In genomic region chr7:42843209-42843800, GRCh38 we compare ENCODE assay signal across 7 cellular contexts.
DNase-seq lines count a peak whose midpoint lies in the region; TF ChIP-seq lines count a peak whose summit lies in the region.

No MANE protein-coding gene starts in this region.

- peaks cover 0 to 22% of the 10 kb centered on the region in 2 experiments for H3K27me3 ChIP-seq in mesenchymal stem cell (ENCODE audit: control insufficient read depth in 1 of 2, insufficient read depth in 1 of 2, low read length in 2 of 2)

- TF ChIP-seq CTCF in HEK293 (tag by site-specific recombination; IDR thresholded peaks at IDR 0.05) = 0 out of 2 replicates have a peak, but pooled peaks have one; percentile 27
- TF ChIP-seq CTCF in coronary artery (IDR thresholded peaks at IDR 0.05) = no peak

- no peak overlapping the region for H2BK5ac ChIP-seq in mesenchymal stem cell (ENCODE audit: low read depth, low read length, poor library complexity, severe bottlenecking)

- no peak overlapping the region for H3K18ac ChIP-seq in mesenchymal stem cell (ENCODE audit: low read depth in 1 of 2, low read length in 2 of 2)

- H3K4me3 ChIP-seq in HEK293 (ENCODE audit: low read depth, low read length) (no peak overlapping the region), coronary artery (peak overlapping the region; percentile 29), mesenchymal stem cell (ENCODE audit: insufficient read depth in 1 of 2, low read depth in 1 of 2, low read length in 2 of 2) (peak overlapping the region in 1 of 2 experiments; percentile 50)

- H3K14ac ChIP-seq in mesenchymal stem cell (ENCODE audit: low read length in 2 of 2) = no peak overlapping the region

- peak overlapping the region; percentile 56 for H3K4me2 ChIP-seq in mesenchymal stem cell (ENCODE audit: low read length, poor library complexity, severe bottlenecking)

- POLR2A ChIA-PET in HEK293 (lab: Yijun Ruan, JAX) = no interaction called here

- H3K36me3 ChIP-seq in HEK293 (ENCODE audit: control insufficient read depth in 2 of 2, insufficient read depth in 1 of 2, low read length in 2 of 2) (no peaks in the 10 kb centered on the region), mesenchymal stem cell (ENCODE audit: control insufficient read depth in 1 of 2, insufficient read depth in 2 of 2, low read depth in 1 of 2, low read length in 2 of 2) (no peaks in the 10 kb centered on the region)

- no peak overlapping the region for H2AK5ac ChIP-seq in mesenchymal stem cell (ENCODE audit: low read length, severe bottlenecking)

- H3K9ac ChIP-seq in mesenchymal stem cell (ENCODE audit: low read length) = peak overlapping the region; percentile 38

- H3K23ac ChIP-seq in mesenchymal stem cell (ENCODE audit: low read length in 2 of 2) = no peak overlapping the region

- no peak overlapping the region for H2BK120ac ChIP-seq in mesenchymal stem cell (ENCODE audit: low read depth, low read length)

- CTCF ChIA-PET in HEK293 (lab: Yijun Ruan, JAX) = interaction anchor here (0.5 to 4.0 kb wide), 15 partner anchors 9 to 1047 kb away, joined by 3 to 46 read pairs (median 3); no protein-coding TSS in a partner anchor

- H3K4me1 ChIP-seq in HEK293 (ENCODE audit: control insufficient read depth, insufficient read depth, low read length) (no peaks in the 10 kb centered on the region), mesenchymal stem cell (ENCODE audit: control insufficient read depth, insufficient read depth, low read depth, low read length) (no peaks in the 10 kb centered on the region)

- H2BK15ac ChIP-seq in mesenchymal stem cell (ENCODE audit: low read depth, poor library complexity, severe bottlenecking) = no peak overlapping the region

- no peak overlapping the region for H3K27ac ChIP-seq in HEK293 (ENCODE audit: extremely low read depth, low read depth, low read length)
- H3K27ac ChIP-seq in coronary artery = no peak overlapping the region
- H3K27ac ChIP-seq in mesenchymal stem cell (ENCODE audit: low read length, poor library complexity, severe bottlenecking) = no peak overlapping the region

- no peak overlapping the region for H4K91ac ChIP-seq in mesenchymal stem cell (ENCODE audit: low read length)

- no peak overlapping the region for H2BK12ac ChIP-seq in mesenchymal stem cell (ENCODE audit: low read length in 2 of 2)

- no peak overlapping the region for H2AFZ ChIP-seq in mesenchymal stem cell (ENCODE audit: low read depth, low read length)

- H3K9me3 ChIP-seq in HEK293 (ENCODE audit: control insufficient read depth, insufficient read depth, low read depth, low read length) (no peaks in the 10 kb centered on the region), mesenchymal stem cell (ENCODE audit: control insufficient read depth, low read length) (no peaks in the 10 kb centered on the region)

- no peak overlapping the region for H4K8ac ChIP-seq in mesenchymal stem cell (ENCODE audit: low read length)

- H3K79me1 ChIP-seq in mesenchymal stem cell (replicated peaks; ENCODE audit: low read length, poor library complexity, severe bottlenecking) = no peaks in the 10 kb centered on the region

- WGBS in mesenchymal stem cell = 36% methylated on average over 10 of the region's 12 CpGs

- DNase-seq in ELR (ENCODE audit: low read depth) (peak; percentile 47), NCI-H748 treated with DMSO at 0.1 percent for 48 hours (lab: John Stamatoyannopoulos, UW) (peak; percentile 38), coronary artery (ENCODE audit: low spot score) (no peak), mesenchymal stem cell (peak; percentile 54)
- no peak for DNase-seq in central memory CD4-positive, alpha-beta T cell
- no peak for DNase-seq in effector CD8-positive, alpha-beta T cell (lab: John Stamatoyannopoulos, UW)

- H3K4ac ChIP-seq in mesenchymal stem cell (ENCODE audit: low read depth in 1 of 2, low read length in 2 of 2) = no peak overlapping the region

TF ChIP-seq in HEK293, 187 proteins besides CTCF, POLR2A, EP300 and RAD21:
- TF ChIP-seq ZNF335 (tag by site-specific recombination; conservative IDR thresholded peaks at IDR 0.05) (peak; percentile 28; the same call in 1 of the 2 replicates), ZNF654 (tag by site-specific recombination; IDR thresholded peaks at IDR 0.05; ENCODE audit: low read depth) (peak; percentile 67), SP7 (tag by site-specific recombination; IDR thresholded peaks at IDR 0.05) (0 out of 2 replicates have a peak, but pooled peaks have one; percentile 13), ZNF701 (tag by site-specific recombination; IDR thresholded peaks at IDR 0.05) (no peak), ZNF2 (tag by site-specific recombination; IDR thresholded peaks at IDR 0.05) (peak; percentile 64; the same call in 1 of the 2 replicates)

Comparison
In these comparisons a context has a peak if more than half of its experiments do, and no peak if none do; other contexts are left out.
1. DNase-seq: peak in ELR (single experiment), NCI-H748 treated with DMSO at 0.1 percent for 48 hours (single experiment) and mesenchymal stem cell (single experiment); none in coronary artery (single experiment), central memory CD4-positive, alpha-beta T cell (single experiment) and effector CD8-positive, alpha-beta T cell (single experiment).